ENCODE assay signal across 5 cellular contexts in the genomic region with DNA sequence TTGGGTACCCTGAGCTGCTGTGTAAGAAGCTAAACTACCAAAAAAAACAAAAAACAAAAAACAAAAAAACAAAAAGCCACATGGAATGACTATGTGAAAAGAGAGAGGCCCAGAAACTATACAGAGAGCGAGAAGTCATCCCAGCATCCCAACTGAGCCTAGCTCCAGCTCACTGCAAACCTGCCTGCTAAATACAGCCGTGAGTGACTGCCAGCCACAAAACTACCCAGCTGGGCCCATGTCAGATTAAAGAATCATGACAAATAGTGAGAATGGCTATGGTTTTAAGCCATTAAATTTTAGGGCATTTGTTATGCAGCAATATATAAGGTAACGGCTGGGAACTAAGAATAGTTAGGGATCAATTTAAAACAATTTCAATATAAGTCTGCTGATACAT.
"Had no signal": no experiment of that assay in that cellular context is flagged by ENCODE, and none has a peak within 500 bp of the region (broad histone marks: within the 10 kb centered on the region; RNA-seq: fewer than 3 reads in every experiment).

No MANE protein-coding gene starts in this region.

- H3K4me3 ChIP-seq: GM23338, K562 had no signal

- DNase-seq: H9, HCEC 1CT, IMR-90 had no signal
